In genomic region chr21:42198949-42199348, GRCh38 we compare ENCODE assay signal across 1 cellular context.
TF ChIP-seq lines count a peak whose summit lies in the region.

No MANE protein-coding gene starts in this region.

TF ChIP-seq in GM12878, 131 proteins besides CTCF, POLR2A, EP300 and RAD21 (continued from another document):
- TF ChIP-seq SMC3 (IDR thresholded peaks at IDR 0.05; ENCODE audit: borderline replicate concordance, low read length): no peak
TF ChIP-seq in GM12878: peak in this region for 0.
